ENCODE assay signal across 9 cellular contexts in the genomic region with DNA sequence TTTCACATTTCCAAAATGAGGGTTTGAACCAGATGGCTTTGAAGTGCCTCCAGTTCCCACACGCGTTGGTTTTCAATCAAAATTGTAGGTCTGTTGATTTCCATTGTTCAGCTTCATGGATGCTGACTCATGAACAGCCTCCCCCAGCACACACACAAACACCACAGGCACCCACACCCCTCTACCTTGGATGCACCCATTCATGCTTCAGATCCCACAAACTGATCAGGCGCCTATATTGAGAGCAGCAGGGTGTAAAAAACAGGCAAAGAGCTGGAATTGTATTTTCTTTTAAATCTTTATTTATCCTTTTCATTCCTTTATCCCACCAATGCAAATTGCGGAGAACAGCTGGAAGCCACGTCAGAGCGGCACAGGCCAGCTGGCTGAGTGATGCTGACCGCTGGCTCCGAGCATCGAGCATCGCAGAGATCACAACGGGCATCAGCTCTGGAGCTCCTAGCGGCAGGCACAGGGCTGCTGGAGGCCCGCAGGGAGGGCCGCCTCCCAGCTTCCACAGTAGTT. TPM values are rescaled to one million over a fixed set of nuclear protein-coding genes. Genes with fewer than 3 reads are reported as not detected.
DNase-seq lines count a peak whose midpoint lies in the region; ATAC-seq and TF ChIP-seq lines count a peak whose summit lies in the region.
"Had no signal": no experiment of that assay in that cellular context is flagged by ENCODE, and none has a peak within 500 bp of the region (broad histone marks: within the 10 kb centered on the region; RNA-seq: fewer than 3 reads in every experiment).

No MANE protein-coding gene starts in this region.

- no peak for ATAC-seq in T-cell (replicated peaks in 1 of 4)

- no peak overlapping the region for H2AK5ac ChIP-seq in H9 (ENCODE audit: insufficient read length, low read length)

- no peak overlapping the region for H3K4me2 ChIP-seq in H9 (ENCODE audit: insufficient read depth, insufficient read length, low read length)

- H3K36me3 Mint-ChIP-seq in H9 (ENCODE audit: insufficient read depth in 1 of 3, low read depth in 3 of 3) = no peaks in the 10 kb centered on the region
- peaks cover 2% of the 10 kb centered on the region for H3K36me3 Mint-ChIP-seq in neural crest cell (ENCODE audit: low read depth)
- no peaks in the 10 kb centered on the region for H3K36me3 Mint-ChIP-seq in T-cell

- H3K14ac ChIP-seq in H9 (ENCODE audit: insufficient read depth, low read length) = no peak overlapping the region

- CTCF ChIA-PET in T-cell (lab: Charles Lee) = interaction anchor here in 1 of 2 donors (0.7 kb wide), 2 partner anchors 41 to 853 kb away, joined by 3 to 4 read pairs; no protein-coding TSS in a partner anchor

- no peak overlapping the region for H4K8ac ChIP-seq in H9 (replicated peaks; ENCODE audit: insufficient read length, low read depth, low read length)

- DNase-seq in H9 = peak; percentile 52
- peak; percentile 28 for DNase-seq in NCI-H69 (lab: John Stamatoyannopoulos, UW)
- peak; percentile 5 for DNase-seq in neural crest cell (ENCODE audit: low read depth, low spot score)
- no peak for DNase-seq in NCI-H748 (lab: John Stamatoyannopoulos, UW; ENCODE audit: unreplicated experiment)
- no peak for DNase-seq in NCI-H748 treated with DMSO at 0.1 percent for 48 hours (lab: John Stamatoyannopoulos, UW)
- DNase-seq in T-cell = no peak
- no peak for DNase-seq in iPS-NIHi11 (ENCODE audit: low spot score)

- no peak overlapping the region for H3K23ac ChIP-seq in H9 (ENCODE audit: insufficient read length, low read depth, low read length)

- H3K4me3 Mint-ChIP-seq in H9 (no peak overlapping the region; a peak in 1 of 5 replicates), neural crest cell (no peak overlapping the region), T-cell (no peak overlapping the region)
- H3K4me3 Mint-ChIP-seq: dendritic cell treated with granulocyte-macrophage colony-stimulating factor and Interleukin-4, amounts not matched to agents 40 ng/mL and 50 ng/mL, for 4 days had no signal

- no peak overlapping the region for H2BK20ac ChIP-seq in H9 (ENCODE audit: low read depth, low read length, poor library complexity, severe bottlenecking)

- no peak overlapping the region for H3K4ac ChIP-seq in H9 (ENCODE audit: low read depth, low read length)

- H3K9me3 Mint-ChIP-seq in H9 (no peaks in the 10 kb centered on the region), neural crest cell (no peaks in the 10 kb centered on the region), T-cell (no peaks in the 10 kb centered on the region)
- H3K9me3 Mint-ChIP-seq: dendritic cell treated with granulocyte-macrophage colony-stimulating factor and Interleukin-4, amounts not matched to agents 40 ng/mL and 50 ng/mL, for 4 days had no signal

- H3K23me2 ChIP-seq in H9 (ENCODE audit: insufficient read length, low read depth, low read length, poor library complexity, severe bottlenecking) = no peaks in the 10 kb centered on the region

- no peaks in the 10 kb centered on the region for H3K9me3 ChIP-seq in H9 (ENCODE audit: control insufficient read depth, low read depth, low read length)

- no peak overlapping the region for H2BK12ac ChIP-seq in H9 (ENCODE audit: insufficient read length, low read depth, low read length)

- TF ChIP-seq CTCF in H9 (conservative IDR thresholded peaks at IDR 0.05) (no peak), neural crest cell (conservative IDR thresholded peaks at IDR 0.05) (no peak)

- peaks cover 3% of the 10 kb centered on the region; the same call in 1 of the 2 replicates for H3K4me1 ChIP-seq in H9 (ENCODE audit: insufficient read depth, low read length)

- peak overlapping the region in 2 of 3 experiments; percentile 9 to 76; a peak in 3 of 7 replicates for H3K27ac Mint-ChIP-seq in H9
- H3K27ac Mint-ChIP-seq in neural crest cell (ENCODE audit: unreplicated experiment) = peak overlapping the region; percentile 82
- H3K27ac Mint-ChIP-seq in T-cell = peak overlapping the region in 1 of 2 donors; percentile 58
- H3K27ac Mint-ChIP-seq: dendritic cell treated with granulocyte-macrophage colony-stimulating factor and Interleukin-4, amounts not matched to agents 40 ng/mL and 50 ng/mL, for 4 days had no signal

- no peaks in the 10 kb centered on the region for H3K27me3 Mint-ChIP-seq in H9 (ENCODE audit: low read depth)
- peaks cover 8% of the 10 kb centered on the region for H3K27me3 Mint-ChIP-seq in neural crest cell (ENCODE audit: low read depth)
- no peaks in the 10 kb centered on the region for H3K27me3 Mint-ChIP-seq in T-cell

- H3K9ac ChIP-seq in H9 (ENCODE audit: extremely low read depth, insufficient read length, low read length) = no peak overlapping the region

- H3K56ac ChIP-seq in H9 (ENCODE audit: insufficient read length, low read depth, low read length) = no peak overlapping the region

- H3K4me1 Mint-ChIP-seq in H9 = peaks cover 41 to 45% of the 10 kb centered on the region in 2 experiments
- peaks cover 12% of the 10 kb centered on the region for H3K4me1 Mint-ChIP-seq in neural crest cell
- peaks cover 34 to 49% (median 48%) of the 10 kb centered on the region in 3 donors for H3K4me1 Mint-ChIP-seq in T-cell

- POLR2A ChIA-PET in T-cell (lab: Charles Lee) = interaction anchor here in 1 of 2 donors (0.7 kb wide), 1 partner anchor 770 kb away, joined by 3 read pairs; no protein-coding TSS in a partner anchor

- no peaks in the 10 kb centered on the region for H3K79me1 ChIP-seq in H9 (ENCODE audit: insufficient read depth, low read depth, low read length, poor library complexity, severe bottlenecking)

- H3K27me3 ChIP-seq in H9 (ENCODE audit: insufficient read depth, low read length) = no peaks in the 10 kb centered on the region

- no peak overlapping the region for H3K27ac ChIP-seq in H9 (ENCODE audit: insufficient read length, low read depth, low read length)
- H3K27ac ChIP-seq in cingulate gyrus (ENCODE audit: low read depth, low read length) = peak overlapping the region; percentile 23

- H2BK15ac ChIP-seq in H9 (ENCODE audit: low read depth, low read length) = no peak overlapping the region

- no peak overlapping the region for H4K5ac ChIP-seq in H9 (ENCODE audit: insufficient read length, low read depth, low read length)

- no peaks in the 10 kb centered on the region for H3K79me2 ChIP-seq in H9 (ENCODE audit: insufficient read depth, low read length)

- H2BK120ac ChIP-seq in H9 (ENCODE audit: low read depth, low read length, poor library complexity, severe bottlenecking) = no peak overlapping the region

- no peak overlapping the region for H2AFZ ChIP-seq in H9 (ENCODE audit: low read length)

- H4K91ac ChIP-seq in H9 (ENCODE audit: insufficient read length, low read depth, low read length) = no peak overlapping the region

- no peaks in the 10 kb centered on the region for H4K20me1 ChIP-seq in H9 (ENCODE audit: control insufficient read depth, insufficient read depth, insufficient read length)

- WGBS in H9 (ENCODE audit: extremely low coverage, insufficient read length, low lambda C conversion rate) = no CpG with 5 or more reads among the region's 14 CpGs

- no peak overlapping the region for H2BK5ac ChIP-seq in H9 (ENCODE audit: insufficient read length, low read length)

- H3T11ph ChIP-seq in H9 (ENCODE audit: low read length) = no peak overlapping the region

- no peak overlapping the region for H3K18ac ChIP-seq in H9 (ENCODE audit: insufficient read length, low read depth, low read length)

RNA-seq across cellular contexts. Expression of gene TBC1D7, which starts 29.3 kb away (rescaled TPM):
- total RNA-seq in H9 (2021) (33.9 and 36.9 TPM in 2 replicates), neural crest cell (35.4 TPM in 2 replicates), T-cell (10 to 100 TPM; 12.7 to 16.2 (median 14.6) TPM)

Comparison
In these comparisons a context has a peak if more than half of its experiments do, and no peak if none do; other contexts are left out.
1. DNase-seq: peak in H9 (single experiment), NCI-H69 (single experiment) and neural crest cell (single experiment); none in NCI-H748 (single experiment), NCI-H748 treated with DMSO at 0.1 percent for 48 hours (single experiment), T-cell (0 of 34) and iPS-NIHi11 (single experiment).